Comparison of ENCODE assay signal across 10 cellular contexts in genomic region chr2:202172439-202173191, GRCh38.
DNase-seq lines count a peak whose midpoint lies in the region; ATAC-seq and TF ChIP-seq lines count a peak whose summit lies in the region.
"Had no signal": no experiment of that assay in that cellular context is flagged by ENCODE, and none has a peak within 500 bp of the region (broad histone marks: within the 10 kb centered on the region; RNA-seq: fewer than 3 reads in every experiment).

No MANE protein-coding gene starts in this region.

- DNase-seq in H4 (ENCODE audit: low spot score) = peak; percentile 19
- DNase-seq in activated CD4-positive, alpha-beta memory T cell treated with anti-CD3 and anti-CD28 coated beads for 36 hours = peak; percentile 63
- DNase-seq in HFFc6 = no peak
- no peak for DNase-seq in substantia nigra (lab: John Stamatoyannopoulos, UW)
- no peak for DNase-seq in central memory CD4-positive, alpha-beta T cell

- H3K27me3 Mint-ChIP-seq in activated CD4-positive, alpha-beta memory T cell treated with anti-CD3 and anti-CD28 coated beads for 36 hours = peaks cover 3% of the 10 kb centered on the region
- H3K27me3 Mint-ChIP-seq in HFFc6 (ENCODE audit: insufficient read depth) = no peaks in the 10 kb centered on the region

- peak; percentile 78 for ATAC-seq in GM18502 (IDR thresholded peaks at IDR 0.05; ENCODE audit: poor library complexity, unreplicated experiment)
- no peak for ATAC-seq in HG03139 (IDR thresholded peaks at IDR 0.05; ENCODE audit: unreplicated experiment)
- ATAC-seq: body of pancreas had no signal

- H3K4me1 Mint-ChIP-seq in activated CD4-positive, alpha-beta memory T cell treated with anti-CD3 and anti-CD28 coated beads for 36 hours (ENCODE audit: low read depth) = peaks cover 12% of the 10 kb centered on the region
- H3K4me1 Mint-ChIP-seq in HFFc6 (ENCODE audit: low read depth) = peaks cover 10% of the 10 kb centered on the region

- peaks cover 0 to 12% of the 10 kb centered on the region in 2 donors for H3K4me1 ChIP-seq in muscle layer of duodenum (ENCODE audit: control insufficient read depth in 1 of 2, insufficient read depth in 2 of 2, low read length in 2 of 2)
- H3K4me1 ChIP-seq: body of pancreas had no signal

- intact Hi-C loops in activated CD4-positive, alpha-beta memory T cell treated with anti-CD3 and anti-CD28 coated beads for 36 hours (cut with micrococcal nuclease) = no loop called here

- peak overlapping the region in 1 of 2 donors; percentile 7 for H3K4me3 ChIP-seq in muscle layer of duodenum (ENCODE audit: low read depth in 1 of 2, low read length in 2 of 2)
- H3K4me3 ChIP-seq: body of pancreas had no signal

- peak overlapping the region; percentile 1 for H3K27ac Mint-ChIP-seq in activated CD4-positive, alpha-beta memory T cell treated with anti-CD3 and anti-CD28 coated beads for 36 hours
- no peak overlapping the region; the same call in 1 of the 2 replicates for H3K27ac Mint-ChIP-seq in HFFc6

- POLR2A ChIA-PET in activated CD4-positive, alpha-beta memory T cell treated with anti-CD3 and anti-CD28 coated beads for 36 hours (lab: Charles Lee) = no interaction called here

- H3K27ac ChIP-seq in muscle layer of duodenum (ENCODE audit: low read length) (peak overlapping the region; percentile 65), substantia nigra (ENCODE audit: low read depth, low read length, poor library complexity, severe bottlenecking) (no peak overlapping the region)
- H3K27ac ChIP-seq: HL-60 had no signal

- CTCF ChIA-PET in activated CD4-positive, alpha-beta memory T cell treated with anti-CD3 and anti-CD28 coated beads for 36 hours (lab: Charles Lee) = interaction anchor here (2.4 kb wide), 1 partner anchor 312 kb away, joined by 12 read pairs; no protein-coding TSS in a partner anchor

- H3K4me3 Mint-ChIP-seq in activated CD4-positive, alpha-beta memory T cell treated with anti-CD3 and anti-CD28 coated beads for 36 hours = no peak overlapping the region
- no peak overlapping the region for H3K4me3 Mint-ChIP-seq in HFFc6

- H3K9me3 ChIP-seq in muscle layer of duodenum (ENCODE audit: control insufficient read depth in 1 of 2, low read length in 2 of 2) = no peaks in the 10 kb centered on the region
- H3K9me3 ChIP-seq: body of pancreas had no signal

- no peak for TF ChIP-seq CTCF in HFFc6 (IDR thresholded peaks at IDR 0.05)

- no peaks in the 10 kb centered on the region for H3K27me3 ChIP-seq in muscle layer of duodenum (ENCODE audit: low read depth, low read length)

- H3K9me3 Mint-ChIP-seq in activated CD4-positive, alpha-beta memory T cell treated with anti-CD3 and anti-CD28 coated beads for 36 hours = no peaks in the 10 kb centered on the region
- no peaks in the 10 kb centered on the region for H3K9me3 Mint-ChIP-seq in HFFc6

- H3K36me3 Mint-ChIP-seq in activated CD4-positive, alpha-beta memory T cell treated with anti-CD3 and anti-CD28 coated beads for 36 hours = no peaks in the 10 kb centered on the region
- no peaks in the 10 kb centered on the region for H3K36me3 Mint-ChIP-seq in HFFc6 (ENCODE audit: low read depth)

- H3K36me3 ChIP-seq in muscle layer of duodenum (ENCODE audit: control insufficient read depth in 1 of 2, insufficient read depth in 2 of 2, low read length in 2 of 2) = no peaks in the 10 kb centered on the region

Comparison
In these comparisons a context has a peak if more than half of its experiments do, and no peak if none do; other contexts are left out.
1. DNase-seq: peak in H4 (single experiment) and activated CD4-positive, alpha-beta memory T cell treated with anti-CD3 and anti-CD28 coated beads for 36 hours (single experiment); none in HFFc6 (single experiment), substantia nigra (0 of 49) and central memory CD4-positive, alpha-beta T cell (single experiment).